8 cellular contexts compared by ENCODE assay signal in the genomic region with DNA sequence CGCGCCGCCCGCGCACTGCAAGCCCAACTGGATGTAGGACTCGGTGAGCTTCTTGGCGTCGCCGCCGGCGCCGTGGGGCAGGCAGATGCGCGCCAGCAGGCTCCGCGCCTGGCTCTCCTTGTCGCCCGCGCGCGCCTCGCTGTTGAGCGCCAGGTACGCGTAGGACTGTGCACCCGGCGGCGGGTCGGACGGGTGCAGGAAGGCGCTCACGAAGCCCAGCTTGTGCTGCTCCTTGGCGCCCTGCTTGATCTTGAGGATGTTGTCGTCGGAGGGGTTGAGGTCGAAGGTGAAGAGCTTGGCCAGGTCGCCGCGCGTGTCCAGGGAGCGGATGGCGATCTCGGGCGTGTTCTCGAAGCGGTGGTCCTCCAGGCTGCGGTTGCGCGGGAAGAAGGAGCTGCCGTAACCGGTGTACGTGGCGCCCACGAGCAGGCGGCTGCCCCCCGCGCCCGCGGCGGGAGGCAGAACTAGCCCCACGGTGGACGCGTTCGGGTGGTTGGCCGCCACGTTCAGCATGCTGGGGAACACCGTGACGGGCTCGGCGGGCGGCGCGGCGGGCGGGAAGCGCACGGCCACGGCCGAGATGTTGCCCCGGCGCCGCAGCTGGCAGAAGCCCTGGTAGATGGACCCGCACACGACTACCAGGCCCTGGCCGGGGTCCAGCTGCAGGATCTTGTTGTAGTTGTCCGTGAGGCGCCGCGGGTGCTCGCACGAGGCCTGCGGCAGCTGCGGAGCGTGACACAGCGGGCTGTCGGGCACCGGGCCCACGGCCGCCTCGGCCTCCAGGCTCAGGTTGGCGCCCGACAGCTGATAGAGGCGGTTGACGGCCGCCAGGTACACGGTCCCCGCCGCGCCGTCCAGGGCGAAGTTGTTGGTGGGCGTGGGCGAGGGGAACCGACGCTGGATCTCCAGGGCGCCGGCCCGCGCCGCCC. TPM values are rescaled to one million over a fixed set of nuclear protein-coding genes. Genes with fewer than 3 reads are reported as not detected.
DNase-seq lines count a peak whose midpoint lies in the region; ATAC-seq and TF ChIP-seq lines count a peak whose summit lies in the region.

No MANE protein-coding gene starts in this region.

- H3K9me2 ChIP-seq in GM23338 (ENCODE audit: insufficient read depth), result no peaks in the 10 kb centered on the region
- no peaks in the 10 kb centered on the region for H3K9me2 ChIP-seq in PC-3 (replicated peaks; ENCODE audit: low read length)

- H3K79me2 ChIP-seq in GM23338 (replicated peaks; ENCODE audit: insufficient read depth), result peaks cover 22% of the 10 kb centered on the region
- H3K79me2 ChIP-seq in PC-3 (ENCODE audit: low read length), result peaks cover 5% of the 10 kb centered on the region

- H3F3A ChIP-seq in GM23338 (replicated peaks; ENCODE audit: low read depth) (peaks cover 14% of the 10 kb centered on the region), PC-3 (ENCODE audit: low read length, unreplicated experiment) (no peaks in the 10 kb centered on the region)

- H3K4me1 ChIP-seq in GM23338 (ENCODE audit: insufficient read depth), result peaks cover 45% of the 10 kb centered on the region
- H3K4me1 ChIP-seq in PC-3 (ENCODE audit: insufficient read depth, low read length), result peaks cover 9% of the 10 kb centered on the region; the same call in 1 of the 2 replicates
- H3K4me1 ChIP-seq in cardiac muscle cell (ENCODE audit: low read depth), result peaks cover 16% of the 10 kb centered on the region

- H3K9ac ChIP-seq in PC-3 (ENCODE audit: low read length), result no peak overlapping the region

- no peaks in the 10 kb centered on the region for H3K9me3 Mint-ChIP-seq in GM23338
- H3K9me3 Mint-ChIP-seq in activated naive CD4-positive, alpha-beta T cell treated with anti-CD3 and anti-CD28 coated beads, Interleukin-2, amount 50 U/mL, for 72 hours, result no peaks in the 10 kb centered on the region
- no peaks in the 10 kb centered on the region for H3K9me3 Mint-ChIP-seq in progenitor cell of endocrine pancreas (ENCODE audit: low read depth)

- DNase-seq in A172 (ENCODE audit: low spot score) (peak; percentile 63), GM23338 (ENCODE audit: low spot score) (no peak), PC-3 (peak; percentile 9), cardiac muscle cell (ENCODE audit: low read depth in 1 of 2, low spot score in 1 of 2) (peak; percentile 60 to 67), progenitor cell of endocrine pancreas (ENCODE audit: low spot score, unreplicated experiment) (no peak), cerebellum (ENCODE audit: low spot score) (no peak)
- DNase-seq in activated naive CD4-positive, alpha-beta T cell treated with anti-CD3 and anti-CD28 coated beads, Interleukin-2, amount 50 U/mL, for 72 hours (ENCODE audit: low spot score in 2 of 2), result peak in 1 of 2 donors; percentile 54

- peaks cover 59% of the 10 kb centered on the region for H3K4me1 Mint-ChIP-seq in GM23338
- peaks cover 4% of the 10 kb centered on the region for H3K4me1 Mint-ChIP-seq in progenitor cell of endocrine pancreas (ENCODE audit: low read depth)

- CTCF ChIA-PET in PC-3 (lab: Charles Lee), result no interaction called here

- peak; percentile 36 for ATAC-seq in GM23338
- peak; percentile 14 for ATAC-seq in PC-3
- ATAC-seq in activated naive CD4-positive, alpha-beta T cell treated with anti-CD3 and anti-CD28 coated beads, Interleukin-2, amount 50 U/mL, for 72 hours, result peak; percentile 49 to 56
- no peak for ATAC-seq in GM18517 (IDR thresholded peaks at IDR 0.05; ENCODE audit: unreplicated experiment)

- H3K27me3 ChIP-seq in GM23338 (ENCODE audit: insufficient read depth) (peaks cover 42% of the 10 kb centered on the region), PC-3 (ENCODE audit: low read length) (no peaks in the 10 kb centered on the region), cardiac muscle cell (peaks cover 24% of the 10 kb centered on the region)

- H3K4me3 ChIP-seq in GM23338 (peak overlapping the region; percentile 69), PC-3 (ENCODE audit: low read length) (peak overlapping the region; percentile 62), cardiac muscle cell (peak overlapping the region; percentile 34)

- peak overlapping the region; percentile 88 for H3K4me3 Mint-ChIP-seq in GM23338
- H3K4me3 Mint-ChIP-seq in progenitor cell of endocrine pancreas (ENCODE audit: low read depth), result peak overlapping the region; percentile 83

- POLR2A ChIA-PET in PC-3 (lab: Charles Lee; ENCODE audit: unreplicated experiment), result no interaction called here

- H3K36me3 Mint-ChIP-seq in GM23338 (ENCODE audit: low read depth) (no peaks in the 10 kb centered on the region; the same call in 2 of the 3 replicates), progenitor cell of endocrine pancreas (ENCODE audit: insufficient read depth) (peaks cover 1% of the 10 kb centered on the region)
- H3K36me3 Mint-ChIP-seq in activated naive CD4-positive, alpha-beta T cell treated with anti-CD3 and anti-CD28 coated beads, Interleukin-2, amount 50 U/mL, for 72 hours, result peaks cover 0 to 6% of the 10 kb centered on the region in 2 donors

- H3K36me3 ChIP-seq in GM23338 (ENCODE audit: insufficient read depth), result no peaks in the 10 kb centered on the region
- H3K36me3 ChIP-seq in PC-3 (ENCODE audit: low read depth, low read length), result no peaks in the 10 kb centered on the region
- H3K36me3 ChIP-seq in cardiac muscle cell, result no peaks in the 10 kb centered on the region

- H3K4me2 ChIP-seq in GM23338 (peak overlapping the region; percentile 86), PC-3 (ENCODE audit: low read length) (peak overlapping the region; percentile 76)

- H3K27me3 Mint-ChIP-seq in GM23338 (ENCODE audit: insufficient read depth, low read depth, poor library complexity) (peaks cover 39% of the 10 kb centered on the region), progenitor cell of endocrine pancreas (peaks cover 63% of the 10 kb centered on the region)

- BruUV-seq in PC-3 (replicated peaks; lab: Mats Ljungman, UMichigan), result no TSS peak

- H2AFZ ChIP-seq in GM23338 (peak overlapping the region; percentile 56; the same call in 1 of the 2 replicates), PC-3 (ENCODE audit: low read length) (peak overlapping the region; percentile 48; the same call in 1 of the 2 replicates)

- peaks cover 10% of the 10 kb centered on the region for H4K20me1 ChIP-seq in GM23338 (replicated peaks; ENCODE audit: insufficient read depth)
- H4K20me1 ChIP-seq in PC-3 (ENCODE audit: low read length), result no peaks in the 10 kb centered on the region

- intact Hi-C loops in PC-3 (cut with micrococcal nuclease), result no loop called here

- TF ChIP-seq CTCF in GM23338 (conservative IDR thresholded peaks at IDR 0.05; ENCODE audit: low read depth in 2 of 2) (no peak), PC-3 (conservative IDR thresholded peaks at IDR 0.05; ENCODE audit: low read depth, low read length) (no peak), cardiac muscle cell (IDR thresholded peaks at IDR 0.05; ENCODE audit: low read depth, low read length) (peak; percentile 14), progenitor cell of endocrine pancreas (IDR thresholded peaks at IDR 0.05; ENCODE audit: unreplicated experiment) (no peak)

- H3K27ac ChIP-seq in GM23338 (ENCODE audit: low read depth) (no peak overlapping the region), PC-3 (ENCODE audit: low read length) (no peak overlapping the region), cardiac muscle cell (no peak overlapping the region)

- H3K9me3 ChIP-seq in PC-3 (ENCODE audit: low read length) (no peaks in the 10 kb centered on the region), cardiac muscle cell (ENCODE audit: low read depth) (no peaks in the 10 kb centered on the region)

- H3K27ac Mint-ChIP-seq in GM23338, result no peak overlapping the region
- no peak overlapping the region for H3K27ac Mint-ChIP-seq in activated naive CD4-positive, alpha-beta T cell treated with anti-CD3 and anti-CD28 coated beads, Interleukin-2, amount 50 U/mL, for 72 hours
- peak overlapping the region; percentile 80 for H3K27ac Mint-ChIP-seq in progenitor cell of endocrine pancreas

TF ChIP-seq in GM23338, 12 proteins besides CTCF, POLR2A, EP300 and RAD21:
- TF ChIP-seq EZH2 (IDR thresholded peaks at IDR 0.05; ENCODE audit: low read depth, unreplicated experiment), result peak; percentile 74
- no peak for TF ChIP-seq POLR2AphosphoS5 (IDR thresholded peaks at IDR 0.05; ENCODE audit: low read depth)
TF ChIP-seq in GM23338: peak in this region for 1.

RNA-seq across cellular contexts. Expression of a gene that starts 0.6 kb away (rescaled TPM):
- 210 and 219 TPM in 2 replicates for total RNA-seq in A172 (2014; rRNA removed; shearing (Covaris generic))
- total RNA-seq in GM23338 (2014; rRNA removed; shearing (Covaris generic)), result 30.7 and 60.4 TPM in 2 replicates
- polyA plus RNA-seq in GM23338 (2016; fragmentation: Nextera tagmentation; extraction: Ambion mirVana) (13.3 and 14.7 TPM in 2 replicates), cardiac muscle cell (15.0 and 30.3 TPM in 2 replicates)
- total RNA-seq in PC-3 (2014; rRNA removed) (19.2 and 21.8 TPM in 2 replicates), cardiac muscle cell (24.6 and 56.5 TPM in 2 replicates), progenitor cell of endocrine pancreas (17.6 and 18.0 TPM in 2 replicates), cerebellum (47.4 TPM)
- total RNA-seq in activated naive CD4-positive, alpha-beta T cell treated with anti-CD3 and anti-CD28 coated beads, Interleukin-2, amount 50 U/mL, for 72 hours, result 1 to 10 TPM; 3.5 to 5.7 TPM

Comparison
In these comparisons a context has a peak if more than half of its experiments do, and no peak if none do; other contexts are left out.
1. DNase-seq: peak in A172 (single experiment), PC-3 (single experiment) and cardiac muscle cell (2 of 2); none in GM23338 (single experiment), progenitor cell of endocrine pancreas (single experiment) and cerebellum (single experiment).
2. Peak in every context shown above with its lines, with median percentiles within 50 percentile points of each other: H3K4me3 ChIP-seq.